1 cellular context compared by ENCODE assay signal in genomic region chr11:109940816-109941215, GRCh38.
TF ChIP-seq lines count a peak whose summit lies in the region.

No MANE protein-coding gene starts in this region.

TF ChIP-seq in HepG2, 621 proteins besides CTCF, POLR2A, EP300 and RAD21 (continued from another document):
- TF ChIP-seq ZNF280D (CRISPR knock-in tag; IDR thresholded peaks at IDR 0.05), result no peak
- no peak for TF ChIP-seq ZNF430 (CRISPR knock-in tag; IDR thresholded peaks at IDR 0.05)
